In genomic region chr3:125166581-125166980, GRCh38 we compare ENCODE assay signal across 15 cellular contexts. TPM values are rescaled to one million over a fixed set of nuclear protein-coding genes. Genes with fewer than 3 reads are reported as not detected.
DNase-seq lines count a peak whose midpoint lies in the region; ATAC-seq and TF ChIP-seq lines count a peak whose summit lies in the region.
"Had no signal": no experiment of that assay in that cellular context is flagged by ENCODE, and none has a peak within 500 bp of the region (broad histone marks: within the 10 kb centered on the region; RNA-seq: fewer than 3 reads in every experiment).

No MANE protein-coding gene starts in this region.

- 92 to 98% methylated on average over 10 to 12 of the region's 12 CpGs for WGBS in endodermal cell (ENCODE audit: insufficient coverage in 1 of 2, insufficient read length in 1 of 2), 2 experiments
- 91% methylated on average over 10 of the region's 12 CpGs for WGBS in mesenchymal stem cell
- WGBS in gastroesophageal sphincter (ENCODE audit: low coverage in 1 of 2), 2 donors: 86 to 91% methylated on average over 6 to 12 of the region's 12 CpGs

- H3K9me3 ChIP-seq in NT2/D1 (ENCODE audit: insufficient read depth, low read length) (no peaks in the 10 kb centered on the region), endodermal cell (ENCODE audit: control insufficient read depth, low read length) (no peaks in the 10 kb centered on the region), mesenchymal stem cell (ENCODE audit: control insufficient read depth, low read length) (no peaks in the 10 kb centered on the region), gastroesophageal sphincter (no peaks in the 10 kb centered on the region)

- H4K91ac ChIP-seq in mesenchymal stem cell (ENCODE audit: low read length): no peak overlapping the region

- H3K9me3 Mint-ChIP-seq in endodermal cell: no peaks in the 10 kb centered on the region

- H3K4me3 Mint-ChIP-seq in endodermal cell: no peak overlapping the region

- TF ChIP-seq CTCF in AG10803 (conservative IDR thresholded peaks at IDR 0.05; ENCODE audit: low read length): no peak
- no peak for TF ChIP-seq CTCF in endodermal cell (conservative IDR thresholded peaks at IDR 0.05)
- no peak for TF ChIP-seq CTCF in gastroesophageal sphincter (IDR thresholded peaks at IDR 0.05)

- H3K4me1 Mint-ChIP-seq in endodermal cell: peaks cover 11% of the 10 kb centered on the region

- H2BK5ac ChIP-seq in mesenchymal stem cell (ENCODE audit: low read depth, low read length, poor library complexity, severe bottlenecking): no peak overlapping the region

- H3K79me1 ChIP-seq in mesenchymal stem cell (replicated peaks; ENCODE audit: low read length, poor library complexity, severe bottlenecking): peaks cover 2% of the 10 kb centered on the region

- H2BK15ac ChIP-seq in mesenchymal stem cell (ENCODE audit: low read depth, poor library complexity, severe bottlenecking): no peak overlapping the region

- H3K4me3 ChIP-seq in AG10803 (ENCODE audit: low read length) (no peak overlapping the region), NT2/D1 (ENCODE audit: insufficient read length, low read depth) (no peak overlapping the region), endodermal cell (ENCODE audit: low read length) (no peak overlapping the region), mesenchymal stem cell (ENCODE audit: insufficient read depth in 1 of 2, low read depth in 1 of 2, low read length in 2 of 2) (no peak overlapping the region), gastroesophageal sphincter (no peak overlapping the region)

- no peaks in the 10 kb centered on the region for H3K27me3 Mint-ChIP-seq in endodermal cell (ENCODE audit: insufficient read depth)

- H2BK12ac ChIP-seq in mesenchymal stem cell (ENCODE audit: low read length in 2 of 2): no peak overlapping the region

- H3K36me3 ChIP-seq in NT2/D1 (ENCODE audit: insufficient read depth, insufficient read length, low read length) (peaks cover 8% of the 10 kb centered on the region), endodermal cell (ENCODE audit: control insufficient read depth, insufficient read depth, low read length) (no peaks in the 10 kb centered on the region), mesenchymal stem cell (ENCODE audit: control insufficient read depth in 1 of 2, insufficient read depth in 2 of 2, low read depth in 1 of 2, low read length in 2 of 2) (peaks cover 0 to 15% of the 10 kb centered on the region in 2 experiments), gastroesophageal sphincter (no peaks in the 10 kb centered on the region)

- no peak overlapping the region for H4K8ac ChIP-seq in mesenchymal stem cell (ENCODE audit: low read length)

- no peak for TF ChIP-seq EP300 in gastroesophageal sphincter (IDR thresholded peaks at IDR 0.05)

- H3K4ac ChIP-seq in mesenchymal stem cell (ENCODE audit: low read depth in 1 of 2, low read length in 2 of 2): no peak overlapping the region

- H3K9ac ChIP-seq in NT2/D1 (ENCODE audit: insufficient read length, low read depth) (peak overlapping the region; percentile 3), endodermal cell (ENCODE audit: extremely low read depth, low read length, poor library complexity, severe bottlenecking) (no peak overlapping the region), mesenchymal stem cell (ENCODE audit: low read length) (peak overlapping the region; percentile 7)

- no peak for TF ChIP-seq POLR2A in gastroesophageal sphincter (IDR thresholded peaks at IDR 0.05)

- H2AFZ ChIP-seq in mesenchymal stem cell (ENCODE audit: low read depth, low read length): no peak overlapping the region

- H3K27me3 ChIP-seq in NT2/D1 (ENCODE audit: insufficient read depth, insufficient read length): no peaks in the 10 kb centered on the region
- H3K27me3 ChIP-seq in endodermal cell (ENCODE audit: control insufficient read depth, insufficient read depth, low read length, poor library complexity, severe bottlenecking): no peaks in the 10 kb centered on the region
- no peaks in the 10 kb centered on the region for H3K27me3 ChIP-seq in mesenchymal stem cell (ENCODE audit: control insufficient read depth in 1 of 2, insufficient read depth in 1 of 2, low read length in 2 of 2)
- H3K27me3 ChIP-seq in gastroesophageal sphincter: no peaks in the 10 kb centered on the region

- H3K23ac ChIP-seq in mesenchymal stem cell (ENCODE audit: low read length in 2 of 2): no peak overlapping the region

- H2BK120ac ChIP-seq in mesenchymal stem cell (ENCODE audit: low read depth, low read length): no peak overlapping the region

- no peak for ATAC-seq in gastroesophageal sphincter
- ATAC-seq: HCT116, Panc1 had no signal

- H3K27ac Mint-ChIP-seq in endodermal cell: peak overlapping the region; percentile 19

- H3K4me1 ChIP-seq in NT2/D1 (ENCODE audit: insufficient read depth, insufficient read length) (peaks cover 7% of the 10 kb centered on the region), endodermal cell (ENCODE audit: control insufficient read depth, insufficient read depth, low read length) (no peaks in the 10 kb centered on the region), mesenchymal stem cell (ENCODE audit: control insufficient read depth, insufficient read depth, low read depth, low read length) (peaks cover 6% of the 10 kb centered on the region), gastroesophageal sphincter (peaks cover 0 to 16% (median 0%) of the 10 kb centered on the region in 3 donors)

- no peak overlapping the region for H3K14ac ChIP-seq in mesenchymal stem cell (ENCODE audit: low read length in 2 of 2)

- no peak overlapping the region for H3K18ac ChIP-seq in mesenchymal stem cell (ENCODE audit: low read depth in 1 of 2, low read length in 2 of 2)

- no peak overlapping the region for H3K4me2 ChIP-seq in mesenchymal stem cell (ENCODE audit: low read length, poor library complexity, severe bottlenecking)

- H3K27ac ChIP-seq in endodermal cell (ENCODE audit: low read depth, low read length) (no peak overlapping the region), mesenchymal stem cell (ENCODE audit: low read length, poor library complexity, severe bottlenecking) (no peak overlapping the region), gastroesophageal sphincter (no peak overlapping the region)

- no peaks in the 10 kb centered on the region for H3K36me3 Mint-ChIP-seq in endodermal cell (ENCODE audit: low read depth)

- DNase-seq in AG10803 (ENCODE audit: low read depth): peak; percentile 64
- DNase-seq in NT2/D1 (ENCODE audit: low read depth, low spot score): no peak
- no peak for DNase-seq in endodermal cell
- DNase-seq in mesenchymal stem cell: no peak
- no peak for DNase-seq in stimulated activated naive CD4-positive, alpha-beta T cell (lab: John Stamatoyannopoulos, UW)
- DNase-seq in inferior parietal cortex (ENCODE audit: extremely low spot score): no peak
- no peak for DNase-seq in AML-193 (lab: John Stamatoyannopoulos, UW)
- DNase-seq: KBM-7, NCI-H1105 treated with DMSO at 0.1 percent for 48 hours, NCI-H187, NCI-H774, SHP77 had no signal

- H2AK5ac ChIP-seq in mesenchymal stem cell (ENCODE audit: low read length, severe bottlenecking): no peak overlapping the region

RNA-seq across cellular contexts. Expression of gene SLC12A8, which starts 46.0 kb away (rescaled TPM):
- total RNA-seq in endodermal cell (10 to 100 TPM; 17.3 to 18.6 TPM), gastroesophageal sphincter (1 to 10 TPM in 1 of 4 donors, under 1 TPM in 2, not detected in 1; 0.13 to 2.3 (median 0.54) TPM)
- polyA plus RNA-seq in endodermal cell (2013, experiment 1 of 2): 4.2 TPM
- polyA plus RNA-seq in endodermal cell (2013, experiment 2 of 2): 4.1 TPM
- polyA plus RNA-seq in mesenchymal stem cell (2013, experiment 1 of 2): 61.3 TPM
- polyA plus RNA-seq in mesenchymal stem cell (2013, experiment 2 of 2): 60.4 TPM

Comparison
In these comparisons a context has a peak if more than half of its experiments do, and no peak if none do; other contexts are left out.
1. RNA of gene SLC12A8, which starts 46.0 kb away (total RNA-seq): 17.3 to 18.6 TPM in endodermal cell; 0.13 to 2.3 TPM in gastroesophageal sphincter; every median in the first group is over 4 times any median in the second.